8 cellular contexts compared by ENCODE assay signal in genomic region chr1:41917835-41918449, GRCh38. TPM values are rescaled to one million over a fixed set of nuclear protein-coding genes. Genes with fewer than 3 reads are reported as not detected.
DNase-seq lines count a peak whose midpoint lies in the region; ATAC-seq and TF ChIP-seq lines count a peak whose summit lies in the region.

No MANE protein-coding gene starts in this region.

- no peaks in the 10 kb centered on the region for H3K36me3 Mint-ChIP-seq in chondrocyte (ENCODE audit: low read depth)

- H3K4me3 ChIP-seq in HUES64 (ENCODE audit: low read length) (peak overlapping the region; percentile 62), left lung (peak overlapping the region; percentile 52 to 55)

- H3K9me3 Mint-ChIP-seq in chondrocyte (ENCODE audit: low read depth): no peaks in the 10 kb centered on the region

- H3K4me1 Mint-ChIP-seq in chondrocyte (ENCODE audit: low read depth): peaks cover 30% of the 10 kb centered on the region

- H3K9me3 ChIP-seq in HUES64 (ENCODE audit: insufficient read depth, low read depth, low read length) (no peaks in the 10 kb centered on the region), left lung (no peaks in the 10 kb centered on the region)

- TF ChIP-seq CTCF in chondrocyte (IDR thresholded peaks at IDR 0.05) (no peak), left lung (IDR thresholded peaks at IDR 0.05) (no peak)

- H3K27ac Mint-ChIP-seq in chondrocyte (ENCODE audit: unreplicated experiment): no peak overlapping the region

- H3K27ac ChIP-seq in HUES64 (ENCODE audit: low read depth, low read length) (no peak overlapping the region), left lung (peak overlapping the region in 1 of 2 donors; percentile 41)

- peaks cover 47% of the 10 kb centered on the region for H3K27me3 ChIP-seq in HUES64 (ENCODE audit: insufficient read depth, low read length)
- peaks cover 0 to 34% of the 10 kb centered on the region in 2 donors for H3K27me3 ChIP-seq in left lung

- no peaks in the 10 kb centered on the region for H3K27me3 Mint-ChIP-seq in chondrocyte (ENCODE audit: low read depth)

- peaks cover 31% of the 10 kb centered on the region for H3K4me1 ChIP-seq in HUES64 (ENCODE audit: insufficient read depth, low read length)
- peaks cover 2 to 44% of the 10 kb centered on the region in 2 donors for H3K4me1 ChIP-seq in left lung

- peak overlapping the region; percentile 72 for H3K4me3 Mint-ChIP-seq in chondrocyte (ENCODE audit: unreplicated experiment)

- H3K9ac ChIP-seq in HUES64 (ENCODE audit: low read depth, low read length): peak overlapping the region; percentile 43; the same call in 1 of the 2 replicates

- intact Hi-C loops in left lung (cut with DNase I): no loop called here

- ATAC-seq in left lung: peak; percentile 85
- ATAC-seq in GM21367 (IDR thresholded peaks at IDR 0.05; ENCODE audit: unreplicated experiment): no peak
- no peak for ATAC-seq in GM19351 (IDR thresholded peaks at IDR 0.05; ENCODE audit: unreplicated experiment)

- under 1% methylated on average over 53 of the region's 53 CpGs for WGBS in HUES64

- peak; percentile 9 for DNase-seq in CD1c-positive myeloid dendritic cell (ENCODE audit: extremely low spot score)
- DNase-seq in T-helper 22 cell (ENCODE audit: low read depth): peak; percentile 11
- no peak for DNase-seq in chondrocyte (ENCODE audit: low spot score)
- DNase-seq in left lung: peak; percentile 34 to 83
- peak; percentile 17 for DNase-seq in stimulated activated CD8-positive, alpha-beta memory T cell treated with anti-CD3 and anti-CD28 coated beads, Interleukin-12 subunit alpha, Interleukin-12 subunit beta, amount 100 ng/mL, for 4 hours (ENCODE audit: low read depth)

- H3K36me3 ChIP-seq in HUES64 (ENCODE audit: insufficient read depth, low read length): no peaks in the 10 kb centered on the region
- no peaks in the 10 kb centered on the region for H3K36me3 ChIP-seq in left lung

RNA-seq across cellular contexts. Expression of gene HIVEP3, which starts 0.8 kb away (rescaled TPM):
- polyA plus RNA-seq in HUES64 (2013, experiment 1 of 2): 0.40 TPM
- polyA plus RNA-seq in HUES64 (2013, experiment 2 of 2): 0.38 TPM
- total RNA-seq in chondrocyte (3.6 to 5.6 TPM (median 4.5 TPM) in 3 replicates), left lung (10 to 100 TPM in 1 of 2 donors, 1 to 10 TPM in 1; 9.8 to 15.6 TPM)
